ENCODE assay signal across 6 cellular contexts in genomic region chr13:66364346-66364745, GRCh38.
"Had no signal": no experiment of that assay in that cellular context is flagged by ENCODE, and none has a peak within 500 bp of the region (broad histone marks: within the 10 kb centered on the region; RNA-seq: fewer than 3 reads in every experiment).

No MANE protein-coding gene starts in this region.

- DNase-seq: H9, HCEC 1CT had no signal

- H2AFZ ChIP-seq: GM23338 had no signal

- FAIRE-seq: H1, H54, HTR-8/SVneo had no signal

- H3K4me3 ChIP-seq: GM23338 had no signal

- H3K4me2 ChIP-seq: GM23338 had no signal

- ATAC-seq: GM23338 had no signal
